In the genomic region with DNA sequence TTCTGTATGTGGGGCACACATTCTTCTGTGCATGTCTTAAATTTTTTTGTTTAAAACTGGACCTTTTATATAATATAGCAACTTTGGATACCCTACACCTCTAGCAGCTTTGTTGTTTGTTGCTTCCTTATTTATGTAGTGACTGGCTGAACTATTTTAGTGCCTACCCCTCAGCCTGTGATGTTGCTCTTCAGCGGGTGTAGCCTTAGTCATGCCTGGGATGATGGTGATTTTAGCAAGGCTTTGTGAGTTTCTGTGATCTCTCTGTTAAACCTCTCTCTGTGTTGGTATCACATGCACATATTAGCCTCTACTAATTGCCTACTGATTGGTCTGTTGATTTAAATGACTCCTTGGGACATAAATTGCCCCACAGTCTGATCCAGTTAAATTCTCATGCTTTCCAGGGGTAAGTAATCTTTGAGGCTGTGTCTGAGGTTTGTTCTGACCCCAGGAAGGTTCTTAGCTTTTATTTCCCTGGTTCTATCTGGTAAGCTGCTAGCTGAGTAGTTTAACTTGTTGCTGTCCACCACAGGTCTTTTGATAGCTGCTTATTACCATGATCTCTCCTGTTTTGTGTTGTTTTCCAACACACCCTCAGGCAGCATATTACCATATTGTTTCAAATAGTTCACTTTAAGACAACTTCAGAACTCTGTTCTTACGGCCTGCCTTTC, we compare ENCODE assay signal across 13 cellular contexts. TPM values are rescaled to one million over a fixed set of nuclear protein-coding genes. Genes with fewer than 3 reads are reported as not detected.
DNase-seq lines count a peak whose midpoint lies in the region; ATAC-seq lines count a peak whose summit lies in the region.
"Had no signal": no experiment of that assay in that cellular context is flagged by ENCODE, and none has a peak within 500 bp of the region (broad histone marks: within the 10 kb centered on the region; RNA-seq: fewer than 3 reads in every experiment).

No MANE protein-coding gene starts in this region.

- no peaks in the 10 kb centered on the region for H3K9me3 ChIP-seq in T-helper 17 cell (ENCODE audit: control insufficient read depth, low read length, poor library complexity, severe bottlenecking)
- no peaks in the 10 kb centered on the region for H3K9me3 ChIP-seq in SJCRH30 (replicated peaks)
- H3K9me3 ChIP-seq: ovary had no signal

- H3K36me3 ChIP-seq in SJCRH30: no peaks in the 10 kb centered on the region
- H3K36me3 ChIP-seq: heart left ventricle, ovary had no signal

- peaks cover 67% of the 10 kb centered on the region for H3K4me1 Mint-ChIP-seq in activated naive CD4-positive, alpha-beta T cell treated with anti-CD3 and anti-CD28 coated beads, Interleukin-2, amount 50 U/mL, for 24 hours
- peaks cover 66% of the 10 kb centered on the region for H3K4me1 Mint-ChIP-seq in activated naive CD4-positive, alpha-beta T cell treated with anti-CD3 and anti-CD28 coated beads for 36 hours (ENCODE audit: low read depth)
- peaks cover 39% of the 10 kb centered on the region for H3K4me1 Mint-ChIP-seq in T-helper 17 cell
- peaks cover 73 to 84% of the 10 kb centered on the region in 2 donors for H3K4me1 Mint-ChIP-seq in immature natural killer cell
- peaks cover 38 to 65% of the 10 kb centered on the region in 2 donors for H3K4me1 Mint-ChIP-seq in stimulated activated naive B cell treated with anti-CD40 and anti-IgM and Interleukin-4, amounts not matched to agents 10 μg/mL and 1 μg/mL and 100 μg/mL, for 72 hours

- ATAC-seq in T-helper 17 cell: peak; percentile 30
- no peak for ATAC-seq in stimulated activated naive B cell treated with anti-CD40 and anti-IgM and Interleukin-4, amounts not matched to agents 10 μg/mL and 1 μg/mL and 100 μg/mL, for 72 hours (replicated peaks)

- intact Hi-C loops in activated naive CD4-positive, alpha-beta T cell treated with anti-CD3 and anti-CD28 coated beads for 36 hours (cut with micrococcal nuclease): no loop called here

- no peaks in the 10 kb centered on the region for H3K9me3 Mint-ChIP-seq in activated naive CD4-positive, alpha-beta T cell treated with anti-CD3 and anti-CD28 coated beads, Interleukin-2, amount 50 U/mL, for 24 hours
- H3K9me3 Mint-ChIP-seq in activated naive CD4-positive, alpha-beta T cell treated with anti-CD3 and anti-CD28 coated beads for 36 hours: peaks cover 4% of the 10 kb centered on the region
- H3K9me3 Mint-ChIP-seq in immature natural killer cell: peaks cover 0 to 5% (median 0%) of the 10 kb centered on the region in 6 donors
- peaks cover 5 to 6% of the 10 kb centered on the region in 2 donors for H3K9me3 Mint-ChIP-seq in stimulated activated naive B cell treated with anti-CD40 and anti-IgM and Interleukin-4, amounts not matched to agents 10 μg/mL and 1 μg/mL and 100 μg/mL, for 72 hours

- DNase-seq in activated naive CD4-positive, alpha-beta T cell treated with anti-CD3 and anti-CD28 coated beads for 36 hours: no peak
- DNase-seq in T-helper 17 cell (no peak), immature natural killer cell (no peak), SJCRH30 (no peak), NCI-H345 (lab: John Stamatoyannopoulos, UW) (no peak), NCI-H2107 (lab: John Stamatoyannopoulos, UW) (no peak)
- no peak for DNase-seq in stimulated activated naive B cell treated with anti-CD40 and anti-IgM and Interleukin-4, amounts not matched to agents 10 μg/mL and 1 μg/mL and 100 μg/mL, for 72 hours
- DNase-seq: activated CD8-positive, alpha-beta memory T cell treated with anti-CD3 and anti-CD28 coated beads for 24 hours; anterior cingulate cortex; heart left ventricle; NCI-H510A treated with DMSO at 0.1 percent for 48 hours; ovary had no signal

- no peak overlapping the region for H3K4me3 Mint-ChIP-seq in activated naive CD4-positive, alpha-beta T cell treated with anti-CD3 and anti-CD28 coated beads, Interleukin-2, amount 50 U/mL, for 24 hours
- no peak overlapping the region for H3K4me3 Mint-ChIP-seq in activated naive CD4-positive, alpha-beta T cell treated with anti-CD3 and anti-CD28 coated beads for 36 hours
- H3K4me3 Mint-ChIP-seq in T-helper 17 cell (no peak overlapping the region), immature natural killer cell (peak overlapping the region in 4 of 5 donors; percentile 0 to 36 (median 19))
- H3K4me3 Mint-ChIP-seq in stimulated activated naive B cell treated with anti-CD40 and anti-IgM and Interleukin-4, amounts not matched to agents 10 μg/mL and 1 μg/mL and 100 μg/mL, for 72 hours: no peak overlapping the region

- no peaks in the 10 kb centered on the region for H3K4me1 ChIP-seq in SJCRH30

- H3K36me3 Mint-ChIP-seq in activated naive CD4-positive, alpha-beta T cell treated with anti-CD3 and anti-CD28 coated beads, Interleukin-2, amount 50 U/mL, for 24 hours: peaks cover 3% of the 10 kb centered on the region
- H3K36me3 Mint-ChIP-seq in activated naive CD4-positive, alpha-beta T cell treated with anti-CD3 and anti-CD28 coated beads for 36 hours (ENCODE audit: low read depth): peaks cover 7% of the 10 kb centered on the region
- H3K36me3 Mint-ChIP-seq in T-helper 17 cell (ENCODE audit: low read depth) (no peaks in the 10 kb centered on the region), immature natural killer cell (peaks cover 0 to 4% (median 4%) of the 10 kb centered on the region in 3 donors)
- peaks cover 11 to 22% of the 10 kb centered on the region in 2 donors for H3K36me3 Mint-ChIP-seq in stimulated activated naive B cell treated with anti-CD40 and anti-IgM and Interleukin-4, amounts not matched to agents 10 μg/mL and 1 μg/mL and 100 μg/mL, for 72 hours

- H3K4me3 ChIP-seq in SJCRH30: no peak overlapping the region
- H3K4me3 ChIP-seq: heart left ventricle, ovary had no signal

- H3K27ac Mint-ChIP-seq in activated naive CD4-positive, alpha-beta T cell treated with anti-CD3 and anti-CD28 coated beads, Interleukin-2, amount 50 U/mL, for 24 hours: peak overlapping the region; percentile 25
- no peak overlapping the region for H3K27ac Mint-ChIP-seq in activated naive CD4-positive, alpha-beta T cell treated with anti-CD3 and anti-CD28 coated beads for 36 hours
- peak overlapping the region; percentile 2 for H3K27ac Mint-ChIP-seq in T-helper 17 cell
- H3K27ac Mint-ChIP-seq in immature natural killer cell: peak overlapping the region in 3 of 6 donors; percentile 16 to 67 (median 56)
- H3K27ac Mint-ChIP-seq in stimulated activated naive B cell treated with anti-CD40 and anti-IgM and Interleukin-4, amounts not matched to agents 10 μg/mL and 1 μg/mL and 100 μg/mL, for 72 hours: peak overlapping the region; percentile 68

- no peak overlapping the region for H3K27ac ChIP-seq in SJCRH30
- H3K27ac ChIP-seq: ovary had no signal

- no peaks in the 10 kb centered on the region for H3K27me3 Mint-ChIP-seq in activated naive CD4-positive, alpha-beta T cell treated with anti-CD3 and anti-CD28 coated beads, Interleukin-2, amount 50 U/mL, for 24 hours
- H3K27me3 Mint-ChIP-seq in activated naive CD4-positive, alpha-beta T cell treated with anti-CD3 and anti-CD28 coated beads for 36 hours (ENCODE audit: low read depth): no peaks in the 10 kb centered on the region
- H3K27me3 Mint-ChIP-seq in T-helper 17 cell (no peaks in the 10 kb centered on the region), immature natural killer cell (ENCODE audit: low read depth in 3 of 3) (peaks cover 0 to 9% (median 0%) of the 10 kb centered on the region in 3 donors)
- no peaks in the 10 kb centered on the region for H3K27me3 Mint-ChIP-seq in stimulated activated naive B cell treated with anti-CD40 and anti-IgM and Interleukin-4, amounts not matched to agents 10 μg/mL and 1 μg/mL and 100 μg/mL, for 72 hours

- no peaks in the 10 kb centered on the region for H3K27me3 ChIP-seq in SJCRH30
- H3K27me3 ChIP-seq: heart left ventricle, ovary had no signal

- CTCF ChIA-PET in activated naive CD4-positive, alpha-beta T cell treated with anti-CD3 and anti-CD28 coated beads for 36 hours (lab: Charles Lee): interaction anchor here (0.6 kb wide), 1 partner anchor 20 kb away, joined by 3 read pairs; no protein-coding TSS in a partner anchor

RNA-seq across cellular contexts. Expression of a gene that starts 22.9 kb away (rescaled TPM):
- 10 to 100 TPM; 60.0 to 63.4 TPM for total RNA-seq in activated naive CD4-positive, alpha-beta T cell treated with anti-CD3 and anti-CD28 coated beads for 36 hours
- total RNA-seq in T-helper 17 cell: 10 to 100 TPM; 69.1 to 86.2 TPM
- 10 to 100 TPM in 2 of 3 donors, 1 to 10 TPM in 1; 7.4 to 30.7 (median 12.0) TPM for polyA plus RNA-seq in immature natural killer cell
- 62.7 and 72.9 TPM in 2 replicates for total RNA-seq in SJCRH30 (2014; rRNA removed; shearing (Covaris generic))

Comparison
In these comparisons a context has a peak if more than half of its experiments do, and no peak if none do; other contexts are left out.
1. H3K4me3 Mint-ChIP-seq: peak in immature natural killer cell (4 of 5); none in activated naive CD4-positive, alpha-beta T cell treated with anti-CD3 and anti-CD28 coated beads, Interleukin-2, amount 50 U/mL, for 24 hours (single experiment), activated naive CD4-positive, alpha-beta T cell treated with anti-CD3 and anti-CD28 coated beads for 36 hours (single experiment), T-helper 17 cell (single experiment) and stimulated activated naive B cell treated with anti-CD40 and anti-IgM and Interleukin-4, amounts not matched to agents 10 μg/mL and 1 μg/mL and 100 μg/mL, for 72 hours (0 of 2).